ENCODE assay signal across 8 cellular contexts in the genomic region with DNA sequence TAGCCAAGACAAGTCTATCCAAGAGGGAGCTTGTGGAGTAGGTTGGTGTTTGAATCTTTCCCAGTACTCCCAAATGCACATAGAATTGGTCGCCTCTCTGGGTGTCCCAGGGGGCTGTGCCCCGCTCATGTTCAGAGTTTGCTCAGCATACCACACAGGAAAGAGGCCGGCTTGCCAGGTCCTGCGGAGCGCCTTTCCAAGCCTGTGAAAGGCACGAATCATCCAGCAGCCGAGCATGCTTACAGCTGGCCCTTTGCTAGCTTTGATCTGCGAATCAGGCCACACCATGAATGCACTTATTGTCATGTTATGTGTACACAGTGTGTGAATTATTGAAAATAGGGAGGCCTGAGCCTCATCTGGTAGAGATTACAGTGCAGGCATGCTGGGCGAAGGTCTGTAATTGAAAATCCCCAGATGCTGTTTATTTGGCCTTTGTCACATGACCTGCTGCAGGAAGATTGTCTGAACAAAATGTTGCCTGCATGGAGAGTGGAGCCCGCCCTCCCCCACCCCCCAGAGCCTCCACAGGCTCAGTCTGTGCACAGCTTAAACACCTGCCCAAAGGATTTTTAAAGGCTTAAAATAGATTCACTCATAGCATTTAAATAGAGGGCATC.
A peak's percentile ranks its signal among the peaks of the same experiment; 100 is the strongest.
DNase-seq lines count a peak whose midpoint lies in the region; ATAC-seq, FAIRE-seq and TF ChIP-seq lines count a peak whose summit lies in the region.

No MANE protein-coding gene starts in this region.

- 64% methylated on average over 10 of the region's 10 CpGs for WGBS in A549 (ENCODE audit: missing lambda C conversion rate)

- DNase-seq in A549 (ENCODE audit: low read depth in 1 of 2, low spot score in 1 of 2) (peak in 1 of 2 experiments; percentile 29), NCI-H1417 treated with DMSO at 0.1 percent for 48 hours (lab: John Stamatoyannopoulos, UW) (peak; percentile 92), WTC11 (ENCODE audit: low spot score) (peak; percentile 41), left lobe of liver (ENCODE audit: low spot score) (no peak), T-helper 2 cell (no peak)

- H3K4me1 Mint-ChIP-seq in WTC11, result peaks cover 67% of the 10 kb centered on the region

- ATAC-seq in A549 (peak in 1 of 2 experiments; percentile 36; a peak in 3 of 6 replicates), WTC11 (peak; percentile 65), left lobe of liver (peak; percentile 66), HG03565 (IDR thresholded peaks at IDR 0.05; ENCODE audit: unreplicated experiment) (no peak), GM18873 (IDR thresholded peaks at IDR 0.05; ENCODE audit: low FRiP score, unreplicated experiment) (no peak), GM19467 (IDR thresholded peaks at IDR 0.05; ENCODE audit: unreplicated experiment) (no peak)

- H3K4me2 ChIP-seq in A549, result peak overlapping the region; percentile 35

- peaks cover 65% of the 10 kb centered on the region for H3K4me1 ChIP-seq in A549

- no peaks in the 10 kb centered on the region for H3K9me3 ChIP-seq in A549

- TF ChIP-seq RAD21 in A549 (conservative IDR thresholded peaks at IDR 0.05 in 1 of 2, IDR thresholded peaks at IDR 0.05 in 1 of 2), result no peak

- no peaks in the 10 kb centered on the region for H3K27me3 Mint-ChIP-seq in WTC11 (ENCODE audit: low read depth)

- CTCF ChIA-PET in A549 (lab: Yijun Ruan, JAX) (interaction anchor here (0.7 to 1.5 kb wide), 3 partner anchors 11 to 321 kb away, joined by 3 to 5 read pairs (median 4); no protein-coding TSS in a partner anchor), WTC11 (lab: Charles Lee) (interaction anchor here (1.1 to 1.6 kb wide), 4 partner anchors 18 to 68 kb away, joined by 3 to 10 read pairs (median 4); no protein-coding TSS in a partner anchor)

- H3K9me3 Mint-ChIP-seq in WTC11, result no peaks in the 10 kb centered on the region

- no peak overlapping the region; the same call in 1 of the 2 replicates for H3K4me3 Mint-ChIP-seq in WTC11

- no peaks in the 10 kb centered on the region for H3K36me3 Mint-ChIP-seq in WTC11

- H3K27ac Mint-ChIP-seq in WTC11, result peak overlapping the region; percentile 87

- peak overlapping the region; percentile 27 to 74; a peak in 4 of 6 replicates for H3K27ac ChIP-seq in A549

- POLR2A ChIA-PET in A549 (lab: Yijun Ruan, JAX) (interaction anchor here (0.6 kb wide), 1 partner anchor 516 kb away, joined by 3 read pairs; no protein-coding TSS in a partner anchor), WTC11 (lab: Charles Lee) (interaction anchor here (0.6 kb wide), 1 partner anchor 200 kb away, joined by 5 read pairs; no protein-coding TSS in a partner anchor)

- TF ChIP-seq EP300 in A549 (IDR thresholded peaks at IDR 0.05), result no peak

- FAIRE-seq in A549 (lab: Jason Lieb, UNC), result no peak

- H3K4me3 ChIP-seq in A549, result no peak overlapping the region

- TF ChIP-seq CTCF in A549 (IDR thresholded peaks at IDR 0.05) (no peak), WTC11 (IDR thresholded peaks at IDR 0.05) (no peak)

- no peak for TF ChIP-seq POLR2A in A549 (IDR thresholded peaks at IDR 0.05; ENCODE audit: low read length)

TF ChIP-seq in A549, 52 proteins besides CTCF, POLR2A, EP300 and RAD21:
- TF ChIP-seq ZSCAN20 (CRISPR knock-in tag; IDR thresholded peaks at IDR 0.05) (no peak), NFE2L2 (conservative IDR thresholded peaks at IDR 0.05; ENCODE audit: low read length) (no peak), MAFK (IDR thresholded peaks at IDR 0.05; ENCODE audit: partially characterized antibody) (no peak), HDAC2 (IDR thresholded peaks at IDR 0.05) (no peak), FOSB (CRISPR knock-in tag; IDR thresholded peaks at IDR 0.05) (no peak), KDM5A (IDR thresholded peaks at IDR 0.05) (no peak), NPAS2 (CRISPR knock-in tag; IDR thresholded peaks at IDR 0.05; ENCODE audit: borderline replicate concordance) (no peak), HEYL (CRISPR knock-in tag; IDR thresholded peaks at IDR 0.05) (no peak), JUNB (IDR thresholded peaks at IDR 0.05) (no peak), EHF (CRISPR knock-in tag; IDR thresholded peaks at IDR 0.05) (no peak), ZC3H11A (IDR thresholded peaks at IDR 0.05) (no peak), PHF8 (IDR thresholded peaks at IDR 0.05; ENCODE audit: borderline replicate concordance, low read depth) (no peak)
- TF ChIP-seq, protein P1, sequence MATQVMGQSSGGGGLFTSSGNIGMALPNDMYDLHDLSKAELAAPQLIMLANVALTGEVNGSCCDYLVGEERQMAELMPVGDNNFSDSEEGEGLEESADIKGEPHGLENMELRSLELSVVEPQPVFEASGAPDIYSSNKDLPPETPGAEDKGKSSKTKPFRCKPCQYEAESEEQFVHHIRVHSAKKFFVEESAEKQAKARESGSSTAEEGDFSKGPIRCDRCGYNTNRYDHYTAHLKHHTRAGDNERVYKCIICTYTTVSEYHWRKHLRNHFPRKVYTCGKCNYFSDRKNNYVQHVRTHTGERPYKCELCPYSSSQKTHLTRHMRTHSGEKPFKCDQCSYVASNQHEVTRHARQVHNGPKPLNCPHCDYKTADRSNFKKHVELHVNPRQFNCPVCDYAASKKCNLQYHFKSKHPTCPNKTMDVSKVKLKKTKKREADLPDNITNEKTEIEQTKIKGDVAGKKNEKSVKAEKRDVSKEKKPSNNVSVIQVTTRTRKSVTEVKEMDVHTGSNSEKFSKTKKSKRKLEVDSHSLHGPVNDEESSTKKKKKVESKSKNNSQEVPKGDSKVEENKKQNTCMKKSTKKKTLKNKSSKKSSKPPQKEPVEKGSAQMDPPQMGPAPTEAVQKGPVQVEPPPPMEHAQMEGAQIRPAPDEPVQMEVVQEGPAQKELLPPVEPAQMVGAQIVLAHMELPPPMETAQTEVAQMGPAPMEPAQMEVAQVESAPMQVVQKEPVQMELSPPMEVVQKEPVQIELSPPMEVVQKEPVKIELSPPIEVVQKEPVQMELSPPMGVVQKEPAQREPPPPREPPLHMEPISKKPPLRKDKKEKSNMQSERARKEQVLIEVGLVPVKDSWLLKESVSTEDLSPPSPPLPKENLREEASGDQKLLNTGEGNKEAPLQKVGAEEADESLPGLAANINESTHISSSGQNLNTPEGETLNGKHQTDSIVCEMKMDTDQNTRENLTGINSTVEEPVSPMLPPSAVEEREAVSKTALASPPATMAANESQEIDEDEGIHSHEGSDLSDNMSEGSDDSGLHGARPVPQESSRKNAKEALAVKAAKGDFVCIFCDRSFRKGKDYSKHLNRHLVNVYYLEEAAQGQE (IDR thresholded peaks at IDR 0.05), result no peak

TF ChIP-seq in WTC11, 78 proteins besides CTCF, POLR2A, EP300 and RAD21 (continues in another document):
- TF ChIP-seq SOX15 (CRISPR knock-in tag; IDR thresholded peaks at IDR 0.05), result no peak
- TF ChIP-seq TCF7 (CRISPR knock-in tag; IDR thresholded peaks at IDR 0.05; ENCODE audit: low read depth), result no peak
- no peak for TF ChIP-seq NFATC4 (CRISPR knock-in tag; IDR thresholded peaks at IDR 0.05)
- TF ChIP-seq, protein P2, sequence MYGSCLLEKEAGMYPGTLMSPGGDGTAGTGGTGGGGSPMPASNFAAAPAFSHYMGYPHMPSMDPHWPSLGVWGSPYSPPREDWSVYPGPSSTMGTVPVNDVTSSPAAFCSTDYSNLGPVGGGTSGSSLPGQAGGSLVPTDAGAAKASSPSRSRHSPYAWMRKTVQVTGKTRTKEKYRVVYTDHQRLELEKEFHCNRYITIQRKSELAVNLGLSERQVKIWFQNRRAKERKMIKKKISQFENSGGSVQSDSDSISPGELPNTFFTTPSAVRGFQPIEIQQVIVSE (CRISPR knock-in tag; IDR thresholded peaks at IDR 0.05; ENCODE audit: borderline replicate concordance), result no peak
- TF ChIP-seq, protein P3, sequence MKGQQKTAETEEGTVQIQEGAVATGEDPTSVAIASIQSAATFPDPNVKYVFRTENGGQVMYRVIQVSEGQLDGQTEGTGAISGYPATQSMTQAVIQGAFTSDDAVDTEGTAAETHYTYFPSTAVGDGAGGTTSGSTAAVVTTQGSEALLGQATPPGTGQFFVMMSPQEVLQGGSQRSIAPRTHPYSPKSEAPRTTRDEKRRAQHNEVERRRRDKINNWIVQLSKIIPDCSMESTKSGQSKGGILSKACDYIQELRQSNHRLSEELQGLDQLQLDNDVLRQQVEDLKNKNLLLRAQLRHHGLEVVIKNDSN (CRISPR knock-in tag; IDR thresholded peaks at IDR 0.05), result peak; percentile 32; the same call in 1 of the 2 replicates
- TF ChIP-seq, protein P4, sequence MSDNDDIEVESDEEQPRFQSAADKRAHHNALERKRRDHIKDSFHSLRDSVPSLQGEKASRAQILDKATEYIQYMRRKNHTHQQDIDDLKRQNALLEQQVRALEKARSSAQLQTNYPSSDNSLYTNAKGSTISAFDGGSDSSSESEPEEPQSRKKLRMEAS (CRISPR knock-in tag; IDR thresholded peaks at IDR 0.05), result no peak
- no peak for TF ChIP-seq ZNF416 (CRISPR knock-in tag; IDR thresholded peaks at IDR 0.05)
- TF ChIP-seq, protein P5, sequence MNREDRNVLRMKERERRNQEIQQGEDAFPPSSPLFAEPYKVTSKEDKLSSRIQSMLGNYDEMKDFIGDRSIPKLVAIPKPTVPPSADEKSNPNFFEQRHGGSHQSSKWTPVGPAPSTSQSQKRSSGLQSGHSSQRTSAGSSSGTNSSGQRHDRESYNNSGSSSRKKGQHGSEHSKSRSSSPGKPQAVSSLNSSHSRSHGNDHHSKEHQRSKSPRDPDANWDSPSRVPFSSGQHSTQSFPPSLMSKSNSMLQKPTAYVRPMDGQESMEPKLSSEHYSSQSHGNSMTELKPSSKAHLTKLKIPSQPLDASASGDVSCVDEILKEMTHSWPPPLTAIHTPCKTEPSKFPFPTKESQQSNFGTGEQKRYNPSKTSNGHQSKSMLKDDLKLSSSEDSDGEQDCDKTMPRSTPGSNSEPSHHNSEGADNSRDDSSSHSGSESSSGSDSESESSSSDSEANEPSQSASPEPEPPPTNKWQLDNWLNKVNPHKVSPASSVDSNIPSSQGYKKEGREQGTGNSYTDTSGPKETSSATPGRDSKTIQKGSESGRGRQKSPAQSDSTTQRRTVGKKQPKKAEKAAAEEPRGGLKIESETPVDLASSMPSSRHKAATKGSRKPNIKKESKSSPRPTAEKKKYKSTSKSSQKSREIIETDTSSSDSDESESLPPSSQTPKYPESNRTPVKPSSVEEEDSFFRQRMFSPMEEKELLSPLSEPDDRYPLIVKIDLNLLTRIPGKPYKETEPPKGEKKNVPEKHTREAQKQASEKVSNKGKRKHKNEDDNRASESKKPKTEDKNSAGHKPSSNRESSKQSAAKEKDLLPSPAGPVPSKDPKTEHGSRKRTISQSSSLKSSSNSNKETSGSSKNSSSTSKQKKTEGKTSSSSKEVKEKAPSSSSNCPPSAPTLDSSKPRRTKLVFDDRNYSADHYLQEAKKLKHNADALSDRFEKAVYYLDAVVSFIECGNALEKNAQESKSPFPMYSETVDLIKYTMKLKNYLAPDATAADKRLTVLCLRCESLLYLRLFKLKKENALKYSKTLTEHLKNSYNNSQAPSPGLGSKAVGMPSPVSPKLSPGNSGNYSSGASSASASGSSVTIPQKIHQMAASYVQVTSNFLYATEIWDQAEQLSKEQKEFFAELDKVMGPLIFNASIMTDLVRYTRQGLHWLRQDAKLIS (CRISPR knock-in tag; IDR thresholded peaks at IDR 0.05; ENCODE audit: borderline replicate concordance), result no peak

Comparison
In these comparisons a context has a peak if more than half of its experiments do, and no peak if none do; other contexts are left out.
1. ATAC-seq: peak in WTC11 (single experiment) and left lobe of liver (single experiment); none in HG03565 (single experiment), GM18873 (single experiment) and GM19467 (single experiment).
2. DNase-seq: peak in NCI-H1417 treated with DMSO at 0.1 percent for 48 hours (single experiment) and WTC11 (single experiment); none in left lobe of liver (single experiment) and T-helper 2 cell (0 of 5).